23 cellular contexts compared by ENCODE assay signal in the genomic region with DNA sequence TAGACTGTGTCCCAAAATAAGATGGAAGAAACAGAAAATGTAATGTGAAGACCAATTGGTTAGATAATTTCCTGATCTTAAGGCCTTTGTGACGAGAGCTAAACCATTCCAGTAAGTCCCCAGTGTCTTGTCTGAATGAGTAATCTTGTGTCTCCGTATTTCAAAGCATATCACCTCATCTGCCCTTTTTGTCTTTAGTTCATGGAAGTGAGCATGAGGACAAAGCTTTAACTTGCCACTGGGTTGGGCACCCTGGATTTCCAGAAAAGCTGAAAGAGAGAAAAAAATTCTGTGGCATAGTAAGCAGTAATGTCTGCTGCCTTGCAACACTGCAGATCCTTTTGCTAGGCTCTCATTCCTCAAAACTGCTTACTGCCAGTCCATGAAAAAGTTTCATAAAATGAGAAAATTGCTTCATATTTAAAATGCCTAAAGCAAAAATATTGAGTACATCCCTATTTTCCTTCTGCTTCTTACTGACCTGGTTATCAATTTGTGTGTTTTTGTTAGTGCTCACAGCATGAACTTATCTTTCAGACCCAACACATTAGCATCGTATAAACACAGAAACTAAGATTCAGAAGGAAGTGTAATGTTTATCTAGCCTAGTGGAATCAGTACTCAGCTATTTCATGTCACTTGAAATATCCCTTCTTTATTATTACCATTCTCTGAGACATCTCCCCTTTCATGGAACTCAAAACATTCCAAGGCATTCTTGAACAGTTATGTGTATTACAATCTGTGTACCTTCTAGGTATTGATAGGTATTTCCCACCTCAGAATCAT. TPM values are rescaled to one million over a fixed set of nuclear protein-coding genes. Genes with fewer than 3 reads are reported as not detected.
DNase-seq lines count a peak whose midpoint lies in the region; ATAC-seq and TF ChIP-seq lines count a peak whose summit lies in the region.
"Had no signal": no experiment of that assay in that cellular context is flagged by ENCODE, and none has a peak within 500 bp of the region (broad histone marks: within the 10 kb centered on the region; RNA-seq: fewer than 3 reads in every experiment).

No MANE protein-coding gene starts in this region.

- peak overlapping the region; percentile 82 for H3K27ac Mint-ChIP-seq in osteocyte (ENCODE audit: unreplicated experiment)
- H3K27ac Mint-ChIP-seq: activated CD8-positive, alpha-beta memory T cell treated with anti-CD3 and anti-CD28 coated beads, Interleukin-2, amount 10 ng/mL, durations not matched to agents 7 days and 5 days; brain; natural killer cell had no signal

- DNase-seq in EL: peak; percentile 32
- peak; percentile 37 for DNase-seq in PC-3
- DNase-seq in fibroblast of gingiva (ENCODE audit: low read depth): peak; percentile 47
- no peak for DNase-seq in osteocyte (ENCODE audit: extremely low spot score, unreplicated experiment)
- no peak for DNase-seq in NCI-H748 treated with DMSO at 0.1 percent for 48 hours (lab: John Stamatoyannopoulos, UW)
- DNase-seq in C1 segment of cervical spinal cord (lab: John Stamatoyannopoulos, UW): no peak
- DNase-seq: ACHN; activated CD4-positive, CD25-positive, alpha-beta regulatory T cell treated with anti-CD3 and anti-CD28 coated beads, Interleukin-2, amount 50 U/mL, for 72 hours; activated CD8-positive, alpha-beta memory T cell treated with anti-CD3 and anti-CD28 coated beads, Interleukin-2, amount 10 ng/mL, durations not matched to agents 7 days and 5 days; activated naive CD4-positive, alpha-beta T cell; CD8-positive, alpha-beta memory T cell; esophagus squamous epithelium; Karpas-422; natural killer cell; NCI-H1417 treated with DMSO at 0.1 percent for 48 hours; SJCRH30; stomach; T-helper 9 cell; uterus had no signal

- H3K9me3 ChIP-seq in PC-3 (ENCODE audit: low read length): no peaks in the 10 kb centered on the region
- H3K9me3 ChIP-seq: esophagus squamous epithelium, SJCRH30, stomach, uterus had no signal

- POLR2A ChIA-PET in PC-3 (lab: Charles Lee; ENCODE audit: unreplicated experiment): no interaction called here

- 0 out of 2 replicates have a peak overlapping the region, but pooled peaks have one; percentile 31 for H2AFZ ChIP-seq in PC-3 (ENCODE audit: low read length)

- H3K9me2 ChIP-seq in PC-3 (replicated peaks; ENCODE audit: low read length): no peaks in the 10 kb centered on the region

- CTCF ChIA-PET in PC-3 (lab: Charles Lee): no interaction called here

- H3K4me3 Mint-ChIP-seq in osteocyte (ENCODE audit: unreplicated experiment): peak overlapping the region; percentile 18
- H3K4me3 Mint-ChIP-seq: activated CD8-positive, alpha-beta memory T cell treated with anti-CD3 and anti-CD28 coated beads, Interleukin-2, amount 10 ng/mL, durations not matched to agents 7 days and 5 days; brain; CD8-positive, alpha-beta memory T cell; natural killer cell had no signal

- no peak overlapping the region for H3K27ac ChIP-seq in PC-3 (ENCODE audit: low read length)
- H3K27ac ChIP-seq: SJCRH30, stomach, uterus had no signal

- peaks cover 2% of the 10 kb centered on the region for H3K36me3 Mint-ChIP-seq in osteocyte (ENCODE audit: unreplicated experiment)
- H3K36me3 Mint-ChIP-seq: brain, natural killer cell had no signal

- TF ChIP-seq CTCF in PC-3 (conservative IDR thresholded peaks at IDR 0.05; ENCODE audit: low read depth, low read length) (no peak), osteocyte (IDR thresholded peaks at IDR 0.05) (no peak)

- H4K20me1 ChIP-seq in PC-3 (ENCODE audit: low read length): no peaks in the 10 kb centered on the region

- intact Hi-C loops in PC-3 (cut with micrococcal nuclease): no loop called here

- no peaks in the 10 kb centered on the region for H3K9me3 Mint-ChIP-seq in osteocyte (ENCODE audit: unreplicated experiment)
- H3K9me3 Mint-ChIP-seq: CD8-positive, alpha-beta memory T cell; natural killer cell had no signal

- no peak overlapping the region for H3K9ac ChIP-seq in PC-3 (ENCODE audit: low read length)

- no peaks in the 10 kb centered on the region for H3K79me2 ChIP-seq in PC-3 (ENCODE audit: low read length)

- H3K27me3 ChIP-seq in PC-3 (ENCODE audit: low read length): no peaks in the 10 kb centered on the region
- H3K27me3 ChIP-seq: esophagus squamous epithelium, SJCRH30, stomach, uterus had no signal

- no peak overlapping the region for H3K4me3 ChIP-seq in PC-3 (ENCODE audit: low read length)
- H3K4me3 ChIP-seq: esophagus squamous epithelium, SJCRH30, stomach, uterus had no signal

- ATAC-seq in PC-3 (peak; percentile 60), GM21515 (IDR thresholded peaks at IDR 0.05; ENCODE audit: unreplicated experiment) (no peak), GM21717 (IDR thresholded peaks at IDR 0.05; ENCODE audit: unreplicated experiment) (no peak)
- ATAC-seq: activated CD8-positive, alpha-beta memory T cell treated with anti-CD3 and anti-CD28 coated beads, Interleukin-2, amount 10 ng/mL, durations not matched to agents 7 days and 5 days; natural killer cell had no signal

- no peaks in the 10 kb centered on the region; the same call in 1 of the 2 replicates for H3K4me1 ChIP-seq in PC-3 (ENCODE audit: insufficient read depth, low read length)
- H3K4me1 ChIP-seq: SJCRH30 had no signal

- H3F3A ChIP-seq in PC-3 (ENCODE audit: low read length, unreplicated experiment): no peaks in the 10 kb centered on the region

- no peaks in the 10 kb centered on the region for H3K27me3 Mint-ChIP-seq in osteocyte (ENCODE audit: unreplicated experiment)
- H3K27me3 Mint-ChIP-seq: activated CD8-positive, alpha-beta memory T cell treated with anti-CD3 and anti-CD28 coated beads, Interleukin-2, amount 10 ng/mL, durations not matched to agents 7 days and 5 days; brain; CD8-positive, alpha-beta memory T cell had no signal

- no TSS peak for BruUV-seq in PC-3 (replicated peaks; lab: Mats Ljungman, UMichigan)

- peaks cover 38% of the 10 kb centered on the region for H3K4me1 Mint-ChIP-seq in osteocyte (ENCODE audit: unreplicated experiment)
- H3K4me1 Mint-ChIP-seq: brain had no signal

- H3K36me3 ChIP-seq in PC-3 (ENCODE audit: low read depth, low read length): no peaks in the 10 kb centered on the region
- H3K36me3 ChIP-seq: esophagus squamous epithelium, SJCRH30, uterus had no signal

- H3K4me2 ChIP-seq in PC-3 (ENCODE audit: low read length): 0 out of 2 replicates have a peak overlapping the region, but pooled peaks have one; percentile 8

RNA-seq across cellular contexts. Expression of a gene that starts 5.3 kb away (rescaled TPM):
- total RNA-seq in PC-3 (2014; rRNA removed): not detected in 2 replicates
- 0.24 and 0.78 TPM in 2 replicates for total RNA-seq in osteocyte
- total RNA-seq: CD8-positive, alpha-beta memory T cell; Daoy; natural killer cell; SJCRH30 had no signal

Comparison
In these comparisons a context has a peak if more than half of its experiments do, and no peak if none do; other contexts are left out.
1. DNase-seq: peak in EL (single experiment), PC-3 (single experiment) and fibroblast of gingiva (single experiment); none in osteocyte (single experiment), NCI-H748 treated with DMSO at 0.1 percent for 48 hours (single experiment) and C1 segment of cervical spinal cord (0 of 14).